ENCODE assay signal across 13 cellular contexts in the genomic region with DNA sequence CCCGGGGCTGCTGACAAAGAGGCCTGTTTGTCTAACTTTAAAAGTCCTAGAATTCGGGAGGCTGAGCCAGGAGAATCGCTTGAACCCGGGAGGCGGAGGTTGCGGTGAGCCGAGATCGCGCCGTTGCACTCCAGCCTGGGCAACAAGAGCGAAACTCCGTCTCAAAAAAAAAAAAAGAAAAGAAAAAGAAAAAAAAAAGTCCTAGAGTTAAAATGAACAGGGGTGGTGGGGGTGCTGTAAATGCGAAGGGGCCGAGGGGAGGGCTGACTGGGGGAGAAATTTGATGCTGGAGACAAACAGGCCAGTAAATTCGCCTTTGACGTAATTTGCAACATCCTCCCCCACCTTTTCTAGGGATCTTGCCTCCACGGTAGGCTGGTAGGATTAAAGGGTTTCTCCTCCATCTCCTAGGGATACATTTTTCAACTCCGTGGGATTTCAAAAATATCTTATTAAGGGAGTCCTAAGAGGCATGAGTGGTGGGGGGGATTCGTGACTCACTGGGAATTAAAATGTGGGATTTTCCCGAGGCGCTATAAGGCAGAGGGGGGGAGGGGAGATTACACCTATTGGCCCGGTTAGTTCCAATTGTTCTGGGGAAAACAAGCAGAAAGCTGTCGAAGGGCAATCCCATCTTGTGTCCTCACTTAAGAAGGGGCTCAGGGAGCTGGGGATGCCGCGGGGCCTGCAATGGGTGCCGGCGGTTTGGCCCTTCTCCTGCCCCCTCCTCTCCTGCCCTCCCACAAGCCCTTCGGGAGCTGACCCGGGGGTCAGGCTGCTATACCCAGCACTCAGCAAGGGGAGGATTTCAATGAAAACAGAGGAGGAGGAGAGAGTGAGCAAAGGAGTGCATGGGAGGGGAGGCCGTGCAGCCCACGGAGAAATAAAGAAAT. TPM values are rescaled to one million over a fixed set of nuclear protein-coding genes. Genes with fewer than 3 reads are reported as not detected.
A peak's percentile ranks its signal among the peaks of the same experiment; 100 is the strongest.
DNase-seq lines count a peak whose midpoint lies in the region; ATAC-seq and TF ChIP-seq lines count a peak whose summit lies in the region.
"Had no signal": no experiment of that assay in that cellular context is flagged by ENCODE, and none has a peak within 500 bp of the region (broad histone marks: within the 10 kb centered on the region; RNA-seq: fewer than 3 reads in every experiment).

No MANE protein-coding gene starts in this region.

- WGBS in body of pancreas, 2 donors = 79 to 83% methylated on average over 16 to 29 of the region's 31 CpGs
- WGBS in aorta, 2 donors = 27 to 49% methylated on average over 31 of the region's 31 CpGs

- H3K9ac ChIP-seq in MM.1S (ENCODE audit: low read length) = peak overlapping the region; percentile 65; the same call in 1 of the 2 replicates

- H3K9me3 ChIP-seq in MM.1S (replicated peaks; ENCODE audit: insufficient read depth, low read length) = no peaks in the 10 kb centered on the region
- no peaks in the 10 kb centered on the region for H3K9me3 ChIP-seq in body of pancreas
- H3K9me3 ChIP-seq in osteoblast (ENCODE audit: low read depth, low read length) = no peaks in the 10 kb centered on the region
- no peaks in the 10 kb centered on the region for H3K9me3 ChIP-seq in aorta (ENCODE audit: control insufficient read depth, low read length)
- H3K9me3 ChIP-seq: colonic mucosa had no signal

- peaks cover 28% of the 10 kb centered on the region for H3F3A ChIP-seq in MM.1S (ENCODE audit: insufficient read depth, low read length)

- intact Hi-C loops in body of pancreas (cut with DNase I) = no loop called here
- intact Hi-C loops in aorta (cut with DNase I) = no loop called here

- no peak for TF ChIP-seq POLR2A in body of pancreas (IDR thresholded peaks at IDR 0.05)

- no peaks in the 10 kb centered on the region for H4K20me1 ChIP-seq in MM.1S (ENCODE audit: insufficient read depth, low read length)
- peaks cover 4% of the 10 kb centered on the region for H4K20me1 ChIP-seq in osteoblast (ENCODE audit: insufficient read depth, low read length)

- DNase-seq in DMS114 treated with DMSO at 0.1 percent for 48 hours (lab: John Stamatoyannopoulos, UW; ENCODE audit: unreplicated experiment) (peak; percentile 14), MM.1S (no peak), body of pancreas (no peak), osteoblast (ENCODE audit: insufficient read length, low spot score, missing footprints) (peak; percentile 57), aorta (no peak), cerebellar cortex (ENCODE audit: low spot score) (no peak), dermis blood vessel endothelial cell (no peak)
- DNase-seq: activated CD4-positive, alpha-beta T cell treated with anti-CD3 and anti-CD28 coated beads for 1 hour; activated gamma-delta T cell; CD4-positive, alpha-beta T cell; colonic mucosa; NCI-H2081 treated with DMSO at 0.1 percent for 48 hours had no signal

- H3K79me2 ChIP-seq in MM.1S (ENCODE audit: low read length) = peaks cover 39% of the 10 kb centered on the region
- no peaks in the 10 kb centered on the region for H3K79me2 ChIP-seq in osteoblast (ENCODE audit: insufficient read depth, low read length)

- no peaks in the 10 kb centered on the region for H3K9me2 ChIP-seq in MM.1S (replicated peaks; ENCODE audit: insufficient read depth, low read length)

- ATAC-seq in body of pancreas (no peak), aorta (ENCODE audit: low FRiP score) (no peak), HG03095 (IDR thresholded peaks at IDR 0.05; ENCODE audit: unreplicated experiment) (no peak)

- TF ChIP-seq CTCF in MM.1S (IDR thresholded peaks at IDR 0.05; ENCODE audit: low read length) (no peak), body of pancreas (IDR thresholded peaks at IDR 0.05) (no peak), osteoblast (IDR thresholded peaks at IDR 0.05; ENCODE audit: extremely low read depth, low read depth, low read length) (no peak)

- H2AFZ ChIP-seq in MM.1S (ENCODE audit: low read length) = no peak overlapping the region
- no peak overlapping the region for H2AFZ ChIP-seq in osteoblast (ENCODE audit: low read length)

- peaks cover 22% of the 10 kb centered on the region for H3K4me1 ChIP-seq in MM.1S (ENCODE audit: low read length)
- H3K4me1 ChIP-seq in body of pancreas = peaks cover 28% of the 10 kb centered on the region
- H3K4me1 ChIP-seq in osteoblast (ENCODE audit: insufficient read depth, low read length) = peaks cover 7% of the 10 kb centered on the region
- H3K4me1 ChIP-seq in aorta (ENCODE audit: control insufficient read depth in 1 of 2, insufficient read depth in 2 of 2, low read length in 2 of 2) = no peaks in the 10 kb centered on the region
- H3K4me1 ChIP-seq: colonic mucosa had no signal

- H3K4me3 ChIP-seq in MM.1S (ENCODE audit: low read length) (no peak overlapping the region), body of pancreas (no peak overlapping the region), osteoblast (ENCODE audit: insufficient read depth, low read length) (no peak overlapping the region), aorta (ENCODE audit: low read length in 2 of 2) (no peak overlapping the region)
- H3K4me3 ChIP-seq: colonic mucosa had no signal

- no peaks in the 10 kb centered on the region for H3K36me3 ChIP-seq in MM.1S (replicated peaks; ENCODE audit: insufficient read depth, low read length)
- no peaks in the 10 kb centered on the region for H3K36me3 ChIP-seq in body of pancreas (replicated peaks in 1 of 2; ENCODE audit: insufficient read depth in 1 of 2, low read depth in 2 of 2)
- H3K36me3 ChIP-seq in osteoblast (ENCODE audit: insufficient read depth, low read length) = no peaks in the 10 kb centered on the region
- no peaks in the 10 kb centered on the region for H3K36me3 ChIP-seq in aorta (ENCODE audit: control insufficient read depth in 1 of 2, insufficient read depth in 2 of 2, low read length in 1 of 2)
- H3K36me3 ChIP-seq: colonic mucosa had no signal

- peak overlapping the region; percentile 94 for H3K27ac ChIP-seq in MM.1S (ENCODE audit: low read length)
- peak overlapping the region in 3 of 4 donors; percentile 89 to 94 (median 90) for H3K27ac ChIP-seq in body of pancreas
- H3K27ac ChIP-seq in osteoblast (ENCODE audit: low read depth, low read length) = no peak overlapping the region
- peak overlapping the region in 1 of 2 donors; percentile 41 for H3K27ac ChIP-seq in aorta (ENCODE audit: low read depth in 1 of 2, low read length in 2 of 2)

- peak overlapping the region; percentile 60 for H3K4me2 ChIP-seq in MM.1S (ENCODE audit: low read depth, low read length)
- H3K4me2 ChIP-seq in osteoblast (ENCODE audit: insufficient read depth, low read length) = no peak overlapping the region

- no peaks in the 10 kb centered on the region for H3K27me3 ChIP-seq in MM.1S (replicated peaks; ENCODE audit: insufficient read depth, low read length)
- H3K27me3 ChIP-seq in body of pancreas = no peaks in the 10 kb centered on the region
- peaks cover 28% of the 10 kb centered on the region for H3K27me3 ChIP-seq in osteoblast (ENCODE audit: insufficient read depth, low read length)
- peaks cover 0 to 2% of the 10 kb centered on the region in 2 donors for H3K27me3 ChIP-seq in aorta (ENCODE audit: control insufficient read depth in 1 of 2, insufficient read depth in 2 of 2, low read length in 1 of 2)

RNA-seq across cellular contexts. Expression of gene BCOR, which starts 3.0 kb away (rescaled TPM):
- total RNA-seq in body of pancreas (10 to 100 TPM; 13.2 to 23.6 TPM), osteoblast (14.7 and 14.8 TPM in 2 replicates), aorta (10 to 100 TPM; 22.6 to 46.7 TPM), dermis blood vessel endothelial cell (8.8 and 31.6 TPM in 2 replicates)
- 10 to 100 TPM in 1 of 2 donors, 1 to 10 TPM in 1; 8.3 to 12.2 TPM for polyA plus RNA-seq in aorta

Comparison
In these comparisons a context has a peak if more than half of its experiments do, and no peak if none do; other contexts are left out.
1. DNase-seq: peak in DMS114 treated with DMSO at 0.1 percent for 48 hours (single experiment) and osteoblast (single experiment); none in MM.1S (single experiment), body of pancreas (0 of 4), aorta (0 of 2), cerebellar cortex (single experiment) and dermis blood vessel endothelial cell (single experiment).